In the genomic region with DNA sequence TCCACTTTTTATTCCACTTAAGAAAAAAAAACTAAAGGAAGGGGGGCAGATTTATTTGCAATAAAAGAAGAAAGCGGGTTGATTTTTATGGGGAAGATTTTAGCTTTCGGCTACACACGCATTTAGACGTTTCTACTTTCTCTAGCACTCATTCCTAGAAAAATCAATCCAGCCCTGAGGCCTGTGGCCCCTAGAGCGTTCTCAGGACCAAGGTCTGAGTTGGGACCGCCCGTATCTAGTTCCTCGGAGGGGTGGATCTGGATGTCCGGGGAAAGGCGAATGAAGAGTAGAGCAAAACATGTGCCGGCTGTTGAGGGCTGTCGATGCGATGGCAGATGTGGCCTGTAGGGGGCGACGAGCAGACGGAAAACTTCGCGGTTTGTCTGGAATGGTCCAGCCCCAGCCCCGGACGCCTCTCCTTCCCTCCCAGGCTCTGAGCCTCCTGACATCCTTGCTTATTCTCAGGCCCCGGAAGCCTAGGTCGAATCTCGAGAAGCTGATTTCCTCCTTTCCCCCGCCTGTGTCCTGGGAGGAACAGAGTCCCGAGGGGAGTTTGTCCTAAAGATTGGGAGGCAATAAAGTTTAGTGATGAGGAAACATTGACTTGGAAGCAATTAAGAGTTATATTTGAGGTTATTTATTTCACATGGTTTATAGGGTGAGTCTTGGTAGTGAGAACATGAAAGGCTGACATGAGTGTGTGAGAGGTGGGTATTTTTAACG, we compare ENCODE assay signal across 8 cellular contexts. TPM values are rescaled to one million over a fixed set of nuclear protein-coding genes. Genes with fewer than 3 reads are reported as not detected.
A peak's percentile ranks its signal among the peaks of the same experiment; 100 is the strongest.
DNase-seq lines count a peak whose midpoint lies in the region; ATAC-seq and TF ChIP-seq lines count a peak whose summit lies in the region.

No MANE protein-coding gene starts in this region.

- H3K27ac ChIP-seq in HEK293 (ENCODE audit: extremely low read depth, low read depth, low read length) = no peak overlapping the region

- H3K36me3 Mint-ChIP-seq in activated CD4-positive, alpha-beta T cell treated with anti-CD3 and anti-CD28 coated beads, Interleukin-2, amount 10 ng/mL, durations not matched to agents 7 days and 5 days (ENCODE audit: low read depth) = peaks cover 4% of the 10 kb centered on the region
- peaks cover 26% of the 10 kb centered on the region for H3K36me3 Mint-ChIP-seq in activated T-helper 17 cell treated with anti-CD3 and anti-CD28 coated beads, Interleukin-2, amount 50 U/mL, for 72 hours (ENCODE audit: low read depth)

- peak; percentile 39 for ATAC-seq in activated T-helper 17 cell treated with anti-CD3 and anti-CD28 coated beads, Interleukin-2, amount 50 U/mL, for 72 hours (replicated peaks)
- ATAC-seq in GM19023 (IDR thresholded peaks at IDR 0.05; ENCODE audit: unreplicated experiment) = no peak

- no peaks in the 10 kb centered on the region for H3K36me3 ChIP-seq in HEK293 (ENCODE audit: control insufficient read depth in 2 of 2, insufficient read depth in 1 of 2, low read length in 2 of 2)

- intact Hi-C loops in cardiac septum (cut with DNase I) = loop anchor here (5.0 to 10.0 kb wide), 2 partner anchors 115 to 197 kb away; partner anchors contain the start of genes EFCAB7 and ITGB3BP

- no peak overlapping the region for H3K4me3 ChIP-seq in HEK293 (ENCODE audit: low read depth, low read length)
- H3K4me3 ChIP-seq in retinal pigment epithelial cell (ENCODE audit: low read length) = no peak overlapping the region

- DNase-seq in activated CD4-positive, alpha-beta T cell treated with anti-CD3 and anti-CD28 coated beads, Interleukin-2, amount 10 ng/mL, durations not matched to agents 7 days and 5 days = peak; percentile 45
- DNase-seq in activated CD4-positive, alpha-beta T cell treated with anti-CD3 and anti-CD28 coated beads for 1 hour = no peak
- DNase-seq in NCI-H2196 treated with DMSO at 0.1 percent for 48 hours (lab: John Stamatoyannopoulos, UW; ENCODE audit: unreplicated experiment) (peak; percentile 30), cardiac septum (ENCODE audit: low spot score) (peak; percentile 82), retinal pigment epithelial cell (ENCODE audit: low read depth) (no peak)

- H3K4me1 Mint-ChIP-seq in activated CD4-positive, alpha-beta T cell treated with anti-CD3 and anti-CD28 coated beads, Interleukin-2, amount 10 ng/mL, durations not matched to agents 7 days and 5 days = peaks cover 34% of the 10 kb centered on the region
- peaks cover 6% of the 10 kb centered on the region for H3K4me1 Mint-ChIP-seq in activated T-helper 17 cell treated with anti-CD3 and anti-CD28 coated beads, Interleukin-2, amount 50 U/mL, for 72 hours

- no peaks in the 10 kb centered on the region for H3K9me3 ChIP-seq in HEK293 (ENCODE audit: control insufficient read depth, insufficient read depth, low read depth, low read length)

- H3K27ac Mint-ChIP-seq in activated CD4-positive, alpha-beta T cell treated with anti-CD3 and anti-CD28 coated beads, Interleukin-2, amount 10 ng/mL, durations not matched to agents 7 days and 5 days = peak overlapping the region; percentile 1
- H3K27ac Mint-ChIP-seq in activated T-helper 17 cell treated with anti-CD3 and anti-CD28 coated beads, Interleukin-2, amount 50 U/mL, for 72 hours = no peak overlapping the region

- H3K9me3 Mint-ChIP-seq in activated CD4-positive, alpha-beta T cell treated with anti-CD3 and anti-CD28 coated beads, Interleukin-2, amount 10 ng/mL, durations not matched to agents 7 days and 5 days = no peaks in the 10 kb centered on the region
- peaks cover 3% of the 10 kb centered on the region for H3K9me3 Mint-ChIP-seq in activated T-helper 17 cell treated with anti-CD3 and anti-CD28 coated beads, Interleukin-2, amount 50 U/mL, for 72 hours

- peaks cover 75% of the 10 kb centered on the region for H3K27me3 Mint-ChIP-seq in activated CD4-positive, alpha-beta T cell treated with anti-CD3 and anti-CD28 coated beads, Interleukin-2, amount 10 ng/mL, durations not matched to agents 7 days and 5 days
- peaks cover 64% of the 10 kb centered on the region for H3K27me3 Mint-ChIP-seq in activated T-helper 17 cell treated with anti-CD3 and anti-CD28 coated beads, Interleukin-2, amount 50 U/mL, for 72 hours

- peak; percentile 86 for TF ChIP-seq CTCF in HEK293 (tag by site-specific recombination; IDR thresholded peaks at IDR 0.05)
- TF ChIP-seq CTCF in retinal pigment epithelial cell (conservative IDR thresholded peaks at IDR 0.05; ENCODE audit: low read depth, low read length) = peak; percentile 86

- CTCF ChIA-PET in activated CD4-positive, alpha-beta T cell treated with anti-CD3 and anti-CD28 coated beads, Interleukin-2, amount 10 ng/mL, durations not matched to agents 7 days and 5 days (lab: Charles Lee) = interaction anchor here (0.6 to 4.1 kb wide), 6 partner anchors 9 to 235 kb away, joined by 3 to 19 read pairs (median 4); no protein-coding TSS in a partner anchor
- CTCF ChIA-PET in HEK293 (lab: Yijun Ruan, JAX) = interaction anchor here (0.5 to 3.8 kb wide), 36 partner anchors 8 to 866 kb away, joined by 3 to 34 read pairs (median 4); partner anchors contain the start of genes EFCAB7 and ITGB3BP

- H3K4me3 Mint-ChIP-seq in activated CD4-positive, alpha-beta T cell treated with anti-CD3 and anti-CD28 coated beads, Interleukin-2, amount 10 ng/mL, durations not matched to agents 7 days and 5 days = peak overlapping the region; percentile 15
- H3K4me3 Mint-ChIP-seq in activated T-helper 17 cell treated with anti-CD3 and anti-CD28 coated beads, Interleukin-2, amount 50 U/mL, for 72 hours = peak overlapping the region; percentile 30

- POLR2A ChIA-PET in activated CD4-positive, alpha-beta T cell treated with anti-CD3 and anti-CD28 coated beads, Interleukin-2, amount 10 ng/mL, durations not matched to agents 7 days and 5 days (lab: Charles Lee) = no interaction called here
- POLR2A ChIA-PET in HEK293 (lab: Yijun Ruan, JAX) = no interaction called here

- H3K4me1 ChIP-seq in HEK293 (ENCODE audit: control insufficient read depth, insufficient read depth, low read length) = peaks cover 5% of the 10 kb centered on the region; the same call in 1 of the 2 replicates

TF ChIP-seq in HEK293, 187 proteins besides CTCF, POLR2A, EP300 and RAD21 (continues in another document):
- 0 out of 2 replicates have a peak, but pooled peaks have one; percentile 42 for TF ChIP-seq KLF1 (tag by site-specific recombination; IDR thresholded peaks at IDR 0.05)
- TF ChIP-seq ZNF341 (tag by site-specific recombination; IDR thresholded peaks at IDR 0.05; ENCODE audit: low read depth) = peak; percentile 77
- peak; percentile 63; the same call in 1 of the 2 replicates for TF ChIP-seq ZFP37 (tag by site-specific recombination; IDR thresholded peaks at IDR 0.05)
- TF ChIP-seq ZNF335 (tag by site-specific recombination; conservative IDR thresholded peaks at IDR 0.05) = peak; percentile 53
- TF ChIP-seq, protein P1, sequence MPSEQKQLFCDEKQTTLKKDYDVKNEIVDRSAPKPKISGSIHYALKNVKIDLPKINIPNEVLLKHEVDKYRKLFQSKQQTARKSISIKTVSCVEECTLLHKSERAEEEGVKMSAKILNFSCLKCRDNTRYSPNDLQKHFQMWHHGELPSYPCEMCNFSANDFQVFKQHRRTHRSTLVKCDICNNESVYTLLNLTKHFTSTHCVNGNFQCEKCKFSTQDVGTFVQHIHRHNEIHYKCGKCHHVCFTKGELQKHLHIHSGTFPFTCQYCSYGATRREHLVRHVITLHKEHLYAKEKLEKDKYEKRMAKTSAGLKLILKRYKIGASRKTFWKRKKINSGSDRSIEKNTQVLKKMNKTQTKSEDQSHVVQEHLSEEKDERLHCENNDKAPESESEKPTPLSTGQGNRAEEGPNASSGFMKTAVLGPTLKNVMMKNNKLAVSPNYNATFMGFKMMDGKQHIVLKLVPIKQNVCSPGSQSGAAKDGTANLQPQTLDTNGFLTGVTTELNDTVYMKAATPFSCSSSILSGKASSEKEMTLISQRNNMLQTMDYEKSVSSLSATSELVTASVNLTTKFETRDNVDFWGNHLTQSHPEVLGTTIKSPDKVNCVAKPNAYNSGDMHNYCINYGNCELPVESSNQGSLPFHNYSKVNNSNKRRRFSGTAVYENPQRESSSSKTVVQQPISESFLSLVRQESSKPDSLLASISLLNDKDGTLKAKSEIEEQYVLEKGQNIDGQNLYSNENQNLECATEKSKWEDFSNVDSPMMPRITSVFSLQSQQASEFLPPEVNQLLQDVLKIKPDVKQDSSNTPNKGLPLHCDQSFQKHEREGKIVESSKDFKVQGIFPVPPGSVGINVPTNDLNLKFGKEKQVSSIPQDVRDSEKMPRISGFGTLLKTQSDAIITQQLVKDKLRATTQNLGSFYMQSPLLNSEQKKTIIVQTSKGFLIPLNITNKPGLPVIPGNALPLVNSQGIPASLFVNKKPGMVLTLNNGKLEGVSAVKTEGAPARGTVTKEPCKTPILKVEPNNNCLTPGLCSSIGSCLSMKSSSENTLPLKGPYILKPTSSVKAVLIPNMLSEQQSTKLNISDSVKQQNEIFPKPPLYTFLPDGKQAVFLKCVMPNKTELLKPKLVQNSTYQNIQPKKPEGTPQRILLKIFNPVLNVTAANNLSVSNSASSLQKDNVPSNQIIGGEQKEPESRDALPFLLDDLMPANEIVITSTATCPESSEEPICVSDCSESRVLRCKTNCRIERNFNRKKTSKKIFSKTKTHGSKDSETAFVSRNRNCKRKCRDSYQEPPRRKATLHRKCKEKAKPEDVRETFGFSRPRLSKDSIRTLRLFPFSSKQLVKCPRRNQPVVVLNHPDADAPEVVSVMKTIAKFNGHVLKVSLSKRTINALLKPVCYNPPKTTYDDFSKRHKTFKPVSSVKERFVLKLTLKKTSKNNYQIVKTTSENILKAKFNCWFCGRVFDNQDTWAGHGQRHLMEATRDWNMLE (tag by site-specific recombination; conservative IDR thresholded peaks at IDR 0.05; ENCODE audit: low read depth) = peak; percentile 52; the same call in 1 of the 2 replicates
- TF ChIP-seq ZNF76 (tag by site-specific recombination; IDR thresholded peaks at IDR 0.05; ENCODE audit: borderline replicate concordance, low read depth) = no peak
- peak; percentile 60; the same call in 1 of the 2 replicates for TF ChIP-seq ZNF660 (tag by site-specific recombination; IDR thresholded peaks at IDR 0.05)
- TF ChIP-seq IKZF3 (tag by site-specific recombination; IDR thresholded peaks at IDR 0.05) = peak; percentile 70

RNA-seq across cellular contexts. Expression of gene FOXD3, which starts 5.2 kb away (rescaled TPM):
- total RNA-seq in activated CD4-positive, alpha-beta T cell treated with anti-CD3 and anti-CD28 coated beads, Interleukin-2, amount 10 ng/mL, durations not matched to agents 7 days and 5 days = not detected
- not detected for total RNA-seq in activated T-helper 17 cell treated with anti-CD3 and anti-CD28 coated beads, Interleukin-2, amount 50 U/mL, for 72 hours
- total RNA-seq in cardiac septum = 0.30 TPM

RNA-seq across cellular contexts. Expression of gene ALG6, which starts 39.8 kb away (rescaled TPM):
- 10 to 100 TPM; 26.9 to 28.9 TPM for total RNA-seq in activated CD4-positive, alpha-beta T cell treated with anti-CD3 and anti-CD28 coated beads, Interleukin-2, amount 10 ng/mL, durations not matched to agents 7 days and 5 days
- total RNA-seq in activated T-helper 17 cell treated with anti-CD3 and anti-CD28 coated beads, Interleukin-2, amount 50 U/mL, for 72 hours = 10 to 100 TPM; 18.1 to 20.4 TPM
- total RNA-seq in cardiac septum = 3.4 TPM

Comparison
In these comparisons a context has a peak if more than half of its experiments do, and no peak if none do; other contexts are left out.
1. DNase-seq: peak in activated CD4-positive, alpha-beta T cell treated with anti-CD3 and anti-CD28 coated beads, Interleukin-2, amount 10 ng/mL, durations not matched to agents 7 days and 5 days (single experiment), NCI-H2196 treated with DMSO at 0.1 percent for 48 hours (single experiment) and cardiac septum (single experiment); none in activated CD4-positive, alpha-beta T cell treated with anti-CD3 and anti-CD28 coated beads for 1 hour (single experiment) and retinal pigment epithelial cell (single experiment).